ENCODE assay signal across 24 cellular contexts in the genomic region with DNA sequence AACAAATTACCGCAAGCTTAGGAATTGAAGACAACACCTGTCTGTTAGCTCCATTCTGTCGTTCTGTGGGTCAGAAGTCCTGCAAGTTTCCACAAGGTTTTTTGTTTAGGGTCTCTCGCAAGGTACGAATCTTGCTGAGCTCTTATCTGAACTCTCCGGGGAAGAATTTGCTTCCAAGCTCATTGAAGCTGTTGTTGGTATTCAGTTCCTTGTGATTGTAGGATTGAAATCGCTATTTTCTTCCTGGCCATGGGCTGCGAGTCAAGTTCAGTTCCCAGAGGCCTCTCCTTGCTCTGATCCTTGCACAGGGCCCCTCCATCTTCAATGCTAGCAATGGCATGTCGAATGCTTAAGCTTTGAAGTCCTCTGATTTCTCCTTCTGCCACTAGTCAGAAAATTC.
"Had no signal": no experiment of that assay in that cellular context is flagged by ENCODE, and none has a peak within 500 bp of the region (broad histone marks: within the 10 kb centered on the region; RNA-seq: fewer than 3 reads in every experiment).

No MANE protein-coding gene starts in this region.

- H3K27me3 ChIP-seq: brain microvascular endothelial cell, dorsolateral prefrontal cortex, gastroesophageal sphincter, pancreas, right atrium auricular region, stomach, thyroid gland, upper lobe of right lung had no signal

- H3K9me3 ChIP-seq: gastroesophageal sphincter, pancreas, right atrium auricular region, stomach, thyroid gland, upper lobe of right lung had no signal

- DNase-seq: activated CD4-positive, alpha-beta T cell treated with anti-CD3 and anti-CD28 coated beads for 48 hours; activated CD4-positive, alpha-beta T cell treated with anti-CD3 and anti-CD28 coated beads, Interleukin-2, amount 50 U/mL, for 48 hours; activated CD8-positive, alpha-beta memory T cell treated with anti-CD3 and anti-CD28 coated beads for 24 hours; activated effector memory CD4-positive, alpha-beta T cell treated with anti-CD3 and anti-CD28 coated beads, Interleukin-2, amount 50 U/mL, for 16 hours; activated naive CD4-positive, alpha-beta T cell treated with anti-CD3 and anti-CD28 coated beads, Interleukin-2, amount 50 U/mL, for 16 hours; amniotic stem cell; brain microvascular endothelial cell; dorsolateral prefrontal cortex; effector memory CD4-positive, alpha-beta T cell; erythroblast; head of caudate nucleus; hypothalamus; natural killer cell; pancreas; stimulated activated CD4-positive, alpha-beta T cell treated with anti-CD3 and anti-CD28 coated beads, Interleukin-15, amount 100 ng/mL, for 24 hours; stimulated activated CD4-positive, alpha-beta T cell treated with anti-CD3 and anti-CD28 coated beads, Interleukin-2, amount 100 ng/mL, for 24 hours; stimulated activated naive B cell treated with anti-CD40 and anti-IgM and Interleukin-4, amounts not matched to agents 10 μg/mL and 1 μg/mL and 100 μg/mL, for 72 hours; thyroid gland; upper lobe of right lung had no signal

- ATAC-seq: activated CD4-positive, CD25-positive, alpha-beta regulatory T cell treated with anti-CD3 and anti-CD28 coated beads, Interleukin-2, amount 50 U/mL, for 24 hours; gastroesophageal sphincter; natural killer cell; pancreas; stimulated activated naive B cell treated with anti-CD40 and anti-IgM and Interleukin-4, amounts not matched to agents 10 μg/mL and 1 μg/mL and 100 μg/mL, for 72 hours; upper lobe of right lung had no signal

- H3K4me3 ChIP-seq: coronary artery, dorsolateral prefrontal cortex, gastroesophageal sphincter, pancreas, right atrium auricular region, stomach, thyroid gland, upper lobe of right lung had no signal

- H3K36me3 ChIP-seq: brain microvascular endothelial cell, gastroesophageal sphincter, pancreas, right atrium auricular region, stomach, thyroid gland, upper lobe of right lung had no signal

- H3K27ac ChIP-seq: brain microvascular endothelial cell, coronary artery, dorsolateral prefrontal cortex, gastroesophageal sphincter, pancreas, right atrium auricular region, stomach, thyroid gland, upper lobe of right lung had no signal

- H3K4me1 ChIP-seq: pancreas, right atrium auricular region, thyroid gland, upper lobe of right lung had no signal
